ENCODE assay signal across 1 cellular context in genomic region chrX:5306654-5307121, GRCh38.
TF ChIP-seq lines count a peak whose summit lies in the region.

No MANE protein-coding gene starts in this region.

TF ChIP-seq in K562, 482 proteins besides CTCF, POLR2A, EP300 and RAD21 (continued from another document and continues in another):
- TF ChIP-seq MGA (IDR thresholded peaks at IDR 0.05) (peak; percentile 14; the same call in 1 of the 2 replicates), TEAD2 (tag; IDR thresholded peaks at IDR 0.05) (no peak), ZBTB40 (IDR thresholded peaks at IDR 0.05) (no peak), ZBTB40 (CRISPR knock-in tag; IDR thresholded peaks at IDR 0.05) (no peak), VEZF1 (CRISPR knock-in tag; IDR thresholded peaks at IDR 0.05) (peak; percentile 37; the same call in 1 of the 2 replicates), CREB3L1 (IDR thresholded peaks at IDR 0.05; ENCODE audit: borderline replicate concordance, low read depth) (no peak), HOMEZ (CRISPR knock-in tag; IDR thresholded peaks at IDR 0.05) (no peak), HMBOX1 (IDR thresholded peaks at IDR 0.05) (no peak), ZBTB43 (CRISPR knock-in tag; IDR thresholded peaks at IDR 0.05) (no peak), YBX1 (IDR thresholded peaks at IDR 0.05) (no peak), NR2C1 (IDR thresholded peaks at IDR 0.05) (no peak), NR2C1 (tag; IDR thresholded peaks at IDR 0.05) (peak; percentile 77), KLF13 (tag; IDR thresholded peaks at IDR 0.05; ENCODE audit: borderline replicate concordance, low read depth) (no peak), L3MBTL2 (IDR thresholded peaks at IDR 0.05) (peak; percentile 54), ZNF212 (CRISPR knock-in tag; IDR thresholded peaks at IDR 0.05) (0 out of 2 replicates have a peak, but pooled peaks have one; percentile 6), MAZ (CRISPR knock-in tag; conservative IDR thresholded peaks at IDR 0.05 in 1 of 2, IDR thresholded peaks at IDR 0.05 in 1 of 2) (0 out of 4 replicates have a peak, but pooled peaks of 1 of the 2 experiments have one; percentile 24), RBBP5 (IDR thresholded peaks at IDR 0.05; ENCODE audit: borderline replicate concordance, insufficient read depth, low read length, poor library complexity, severe bottlenecking) (no peak), BCL6 (CRISPR knock-in tag; IDR thresholded peaks at IDR 0.05) (peak; percentile 76; the same call in 1 of the 2 replicates), CREM (IDR thresholded peaks at IDR 0.05; ENCODE audit: low read depth) (no peak), STAT5A (IDR thresholded peaks at IDR 0.05; ENCODE audit: borderline replicate concordance, low read length) (no peak), KHSRP (IDR thresholded peaks at IDR 0.05) (no peak), ZNF766 (CRISPR knock-in tag; conservative IDR thresholded peaks at IDR 0.05) (peak; percentile 84), ZNF134 (CRISPR knock-in tag; conservative IDR thresholded peaks at IDR 0.05) (0 out of 2 replicates have a peak, but pooled peaks have one; percentile 59), U2AF1 (optimal IDR thresholded peaks at IDR 0.05; ENCODE audit: low read depth, low read length) (no peak)
